29 cellular contexts compared by ENCODE assay signal in the genomic region with DNA sequence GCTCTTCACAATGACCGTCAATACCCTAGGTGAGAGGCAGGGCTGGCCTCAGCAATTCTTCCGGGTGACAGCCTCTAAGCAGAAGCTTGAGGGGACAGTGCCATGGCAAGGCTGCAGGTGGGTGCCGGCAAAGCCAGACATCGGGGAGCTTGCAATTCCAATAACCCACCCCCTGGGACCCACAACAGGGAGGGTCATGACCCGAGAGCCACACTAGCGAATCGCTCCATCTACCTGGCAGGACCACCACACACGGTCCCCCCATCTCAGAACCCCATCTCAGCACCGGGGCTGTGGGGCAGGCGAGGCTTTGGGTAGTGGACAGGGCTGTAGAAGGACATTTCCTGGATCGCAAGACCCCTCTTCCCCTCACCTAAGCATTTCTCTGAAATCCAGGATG.
"Had no signal": no experiment of that assay in that cellular context is flagged by ENCODE, and none has a peak within 500 bp of the region (broad histone marks: within the 10 kb centered on the region; RNA-seq: fewer than 3 reads in every experiment).

No MANE protein-coding gene starts in this region.

- H3K36me3 ChIP-seq: cardiac muscle cell, left lung, sigmoid colon, thoracic aorta, upper lobe of right lung had no signal

- FAIRE-seq: endometrium had no signal

- H3K27me3 ChIP-seq: cardiac muscle cell, left lung, sigmoid colon, upper lobe of right lung had no signal

- H3K27ac ChIP-seq: cardiac muscle cell, left lung, upper lobe of right lung, VCaP had no signal

- H3K9me3 Mint-ChIP-seq: activated naive CD4-positive, alpha-beta T cell treated with anti-CD3 and anti-CD28 coated beads, Interleukin-2, amount 10 ng/mL, durations not matched to agents 7 days and 5 days; activated T-cell treated with anti-CD3 and anti-CD28 coated beads, Interleukin-2, amount 50 U/mL, for 72 hours; immature natural killer cell; natural killer cell; stimulated activated naive B cell treated with anti-CD40 and anti-IgM and Interleukin-4, amounts not matched to agents 10 μg/mL and 1 μg/mL and 100 μg/mL, for 72 hours; T-cell; T-helper 2 cell treated with Interferon-gamma antibody and Interleukin-4, amounts not matched to agents 5 μg/mL and 100 μg/mL, for 36 hours had no signal

- H3K36me3 Mint-ChIP-seq: activated naive CD4-positive, alpha-beta T cell treated with anti-CD3 and anti-CD28 coated beads, Interleukin-2, amount 10 ng/mL, durations not matched to agents 7 days and 5 days; immature natural killer cell; natural killer cell; stimulated activated naive B cell treated with anti-CD40 and anti-IgM and Interleukin-4, amounts not matched to agents 10 μg/mL and 1 μg/mL and 100 μg/mL, for 72 hours; T-cell had no signal

- H3K27ac Mint-ChIP-seq: activated naive CD4-positive, alpha-beta T cell treated with anti-CD3 and anti-CD28 coated beads, Interleukin-2, amount 10 ng/mL, durations not matched to agents 7 days and 5 days; activated T-cell treated with anti-CD3 and anti-CD28 coated beads, Interleukin-2, amount 50 U/mL, for 72 hours; immature natural killer cell; natural killer cell; stimulated activated naive B cell treated with anti-CD40 and anti-IgM and Interleukin-4, amounts not matched to agents 10 μg/mL and 1 μg/mL and 100 μg/mL, for 72 hours; T-cell; T-helper 2 cell treated with Interferon-gamma antibody and Interleukin-4, amounts not matched to agents 5 μg/mL and 100 μg/mL, for 36 hours had no signal

- ATAC-seq: activated T-cell treated with anti-CD3 and anti-CD28 coated beads, Interleukin-2, amount 50 U/mL, for 72 hours; left lung; natural killer cell; SK-N-SH treated with all-trans-retinoic acid at 6 μM for 48 hours; stimulated activated naive B cell treated with anti-CD40 and anti-IgM and Interleukin-4, amounts not matched to agents 10 μg/mL and 1 μg/mL and 100 μg/mL, for 72 hours; T-cell; upper lobe of right lung had no signal

- H3K4me3 ChIP-seq: cardiac muscle cell, left lung, lung, sigmoid colon, smooth muscle cell, upper lobe of right lung had no signal

- H3K4me3 Mint-ChIP-seq: activated naive CD4-positive, alpha-beta T cell treated with anti-CD3 and anti-CD28 coated beads, Interleukin-2, amount 10 ng/mL, durations not matched to agents 7 days and 5 days; activated T-cell treated with anti-CD3 and anti-CD28 coated beads, Interleukin-2, amount 50 U/mL, for 72 hours; immature natural killer cell; natural killer cell; stimulated activated naive B cell treated with anti-CD40 and anti-IgM and Interleukin-4, amounts not matched to agents 10 μg/mL and 1 μg/mL and 100 μg/mL, for 72 hours; T-cell; T-helper 2 cell treated with Interferon-gamma antibody and Interleukin-4, amounts not matched to agents 5 μg/mL and 100 μg/mL, for 36 hours had no signal

- DNase-seq: activated CD4-positive, CD25-positive, alpha-beta regulatory T cell treated with anti-CD3 and anti-CD28 coated beads, Interleukin-2, amount 50 U/mL, for 72 hours; activated effector memory CD4-positive, alpha-beta T cell treated with anti-CD3 and anti-CD28 coated beads, Interleukin-2, amount 50 U/mL, for 16 hours; activated naive CD4-positive, alpha-beta T cell treated with anti-CD3 and anti-CD28 coated beads, Interleukin-2, amount 10 ng/mL, durations not matched to agents 7 days and 5 days; activated T-cell treated with anti-CD3 and anti-CD28 coated beads, Interleukin-2, amount 50 U/mL, for 72 hours; amygdala; effector CD4-positive, alpha-beta T cell; erythroblast; foreskin melanocyte; immature natural killer cell; kidney glomerular epithelial cell; left lung; midbrain; natural killer cell; nucleus accumbens; posterior cingulate gyrus; sigmoid colon; stimulated activated CD4-positive, alpha-beta T cell treated with anti-CD3 and anti-CD28 coated beads, Interleukin-15, amount 100 ng/mL, for 24 hours; stimulated activated CD8-positive, alpha-beta memory T cell treated with anti-CD3 and anti-CD28 coated beads, Interleukin-4, amount 100 ng/mL, for 48 hours; stimulated activated naive B cell treated with anti-CD40 and anti-IgM and Interleukin-4, amounts not matched to agents 10 μg/mL and 1 μg/mL and 100 μg/mL, for 72 hours; T-cell; upper lobe of right lung had no signal

- H3K4me1 Mint-ChIP-seq: activated naive CD4-positive, alpha-beta T cell treated with anti-CD3 and anti-CD28 coated beads, Interleukin-2, amount 10 ng/mL, durations not matched to agents 7 days and 5 days; immature natural killer cell; natural killer cell; stimulated activated naive B cell treated with anti-CD40 and anti-IgM and Interleukin-4, amounts not matched to agents 10 μg/mL and 1 μg/mL and 100 μg/mL, for 72 hours; T-cell had no signal

- H3K9me3 ChIP-seq: left lung, sigmoid colon, thoracic aorta, upper lobe of right lung had no signal
